ENCODE assay signal across 22 cellular contexts in the genomic region with DNA sequence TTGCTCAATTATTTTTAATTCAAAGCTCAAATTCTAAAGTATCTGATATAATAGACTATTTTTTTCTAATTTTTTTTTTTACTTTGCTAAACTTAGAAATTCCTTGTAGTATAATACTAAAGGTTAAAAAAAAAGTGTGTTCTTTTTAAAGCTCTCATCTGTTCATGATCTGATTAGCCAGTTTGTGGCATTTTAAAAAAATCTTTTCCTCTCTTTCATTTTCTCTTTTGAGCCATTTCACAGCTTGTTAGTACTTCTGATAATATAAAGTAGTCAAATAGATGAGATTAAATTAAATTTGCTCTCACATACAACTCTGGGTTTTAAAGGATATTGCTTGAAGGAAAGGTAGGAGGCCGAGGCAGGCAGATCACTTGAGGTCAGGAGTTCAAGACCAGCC.
"Had no signal": no experiment of that assay in that cellular context is flagged by ENCODE, and none has a peak within 500 bp of the region (broad histone marks: within the 10 kb centered on the region; RNA-seq: fewer than 3 reads in every experiment).

No MANE protein-coding gene starts in this region.

- H3K4me1 Mint-ChIP-seq: endodermal cell had no signal

- H3K9me3 Mint-ChIP-seq: activated CD4-positive, alpha-beta memory T cell treated with anti-CD3 and anti-CD28 coated beads, Interleukin-2, amount 10 ng/mL, durations not matched to agents 7 days and 5 days; activated T-cell treated with anti-CD3 and anti-CD28 coated beads, Interleukin-2, amount 50 U/mL, for 72 hours; endodermal cell; stimulated activated naive CD8-positive, alpha-beta T cell treated with anti-CD3 and anti-CD28 coated beads, Interleukin-15, Interleukin-2, amounts not matched to agents 100 ng/mL and 50 ng/mL, for 24 hours had no signal

- H2AFZ ChIP-seq: hepatocyte had no signal

- H3K4me3 ChIP-seq: body of pancreas, dorsolateral prefrontal cortex, hepatocyte, lung, prostate gland, transverse colon, uterus had no signal

- FAIRE-seq: colon, islet of Langerhans had no signal

- H3K27me3 Mint-ChIP-seq: activated CD4-positive, alpha-beta memory T cell treated with anti-CD3 and anti-CD28 coated beads, Interleukin-2, amount 10 ng/mL, durations not matched to agents 7 days and 5 days; activated naive CD8-positive, alpha-beta T cell treated with anti-CD3 and anti-CD28 coated beads for 36 hours; stimulated activated naive CD8-positive, alpha-beta T cell treated with anti-CD3 and anti-CD28 coated beads, Interleukin-15, Interleukin-2, amounts not matched to agents 100 ng/mL and 50 ng/mL, for 24 hours had no signal

- H3K4me2 ChIP-seq: hepatocyte had no signal

- DNase-seq: activated CD4-positive, alpha-beta memory T cell treated with anti-CD3 and anti-CD28 coated beads, Interleukin-2, amount 10 ng/mL, durations not matched to agents 7 days and 5 days; activated CD8-positive, alpha-beta memory T cell treated with anti-CD3 and anti-CD28 coated beads, Interleukin-2, amount 50 U/mL, for 48 hours; activated gamma-delta T cell; activated naive CD8-positive, alpha-beta T cell treated with anti-CD3 and anti-CD28 coated beads for 36 hours; activated T-cell treated with anti-CD3 and anti-CD28 coated beads, Interleukin-2, amount 50 U/mL, for 72 hours; amygdala; body of pancreas; dorsolateral prefrontal cortex; endodermal cell; foreskin fibroblast; midbrain; right cardiac atrium; transverse colon; uterus; WERI-Rb-1 had no signal

- ATAC-seq: activated T-cell treated with anti-CD3 and anti-CD28 coated beads, Interleukin-2, amount 50 U/mL, for 72 hours; body of pancreas; left lobe of liver; right cardiac atrium had no signal

- H3K27me3 ChIP-seq: body of pancreas, dorsolateral prefrontal cortex, hepatocyte, transverse colon, uterus had no signal

- H3K27ac ChIP-seq: body of pancreas, dorsolateral prefrontal cortex, prostate gland, WERI-Rb-1 had no signal

- H3K36me3 ChIP-seq: prostate gland, transverse colon, uterus, WERI-Rb-1 had no signal

- H3K4me3 Mint-ChIP-seq: activated CD4-positive, alpha-beta memory T cell treated with anti-CD3 and anti-CD28 coated beads, Interleukin-2, amount 10 ng/mL, durations not matched to agents 7 days and 5 days; activated naive CD8-positive, alpha-beta T cell treated with anti-CD3 and anti-CD28 coated beads for 36 hours; activated T-cell treated with anti-CD3 and anti-CD28 coated beads, Interleukin-2, amount 50 U/mL, for 72 hours; endodermal cell; stimulated activated naive CD8-positive, alpha-beta T cell treated with anti-CD3 and anti-CD28 coated beads, Interleukin-15, Interleukin-2, amounts not matched to agents 100 ng/mL and 50 ng/mL, for 24 hours had no signal

- H3K36me3 Mint-ChIP-seq: activated naive CD8-positive, alpha-beta T cell treated with anti-CD3 and anti-CD28 coated beads for 36 hours had no signal

- H3K79me2 ChIP-seq: hepatocyte had no signal

- H3K27ac Mint-ChIP-seq: activated CD4-positive, alpha-beta memory T cell treated with anti-CD3 and anti-CD28 coated beads, Interleukin-2, amount 10 ng/mL, durations not matched to agents 7 days and 5 days; activated naive CD8-positive, alpha-beta T cell treated with anti-CD3 and anti-CD28 coated beads for 36 hours; activated T-cell treated with anti-CD3 and anti-CD28 coated beads, Interleukin-2, amount 50 U/mL, for 72 hours; endodermal cell; stimulated activated naive CD8-positive, alpha-beta T cell treated with anti-CD3 and anti-CD28 coated beads, Interleukin-15, Interleukin-2, amounts not matched to agents 100 ng/mL and 50 ng/mL, for 24 hours had no signal

- H3K4me1 ChIP-seq: prostate gland had no signal

- H3K9me3 ChIP-seq: body of pancreas, prostate gland, transverse colon, uterus had no signal
